In genomic region chr6:39902136-39902535, GRCh38 we compare ENCODE assay signal across 16 cellular contexts. TPM values are rescaled to one million over a fixed set of nuclear protein-coding genes. Genes with fewer than 3 reads are reported as not detected.
DNase-seq lines count a peak whose midpoint lies in the region; ATAC-seq and TF ChIP-seq lines count a peak whose summit lies in the region.
"Had no signal": no experiment of that assay in that cellular context is flagged by ENCODE, and none has a peak within 500 bp of the region (broad histone marks: within the 10 kb centered on the region; RNA-seq: fewer than 3 reads in every experiment).

No MANE protein-coding gene starts in this region.

- no peak overlapping the region for H3K27ac ChIP-seq in breast epithelium
- H3K27ac ChIP-seq: 22Rv1 had no signal

- TF ChIP-seq CTCF in Caco-2 (IDR thresholded peaks at IDR 0.05; ENCODE audit: insufficient read depth in 1 of 2, low read depth in 1 of 2, low read length in 1 of 2, severe bottlenecking in 1 of 2, unreplicated experiment in 1 of 2) (no peak), breast epithelium (IDR thresholded peaks at IDR 0.05) (no peak)

- BruUV-seq in Caco-2 (replicated peaks; lab: Mats Ljungman, UMichigan): no TSS peak

- peak overlapping the region; percentile 1 for H3K27ac Mint-ChIP-seq in Caco-2 (ENCODE audit: unreplicated experiment)
- no peak overlapping the region for H3K27ac Mint-ChIP-seq in activated T-helper 1 cell treated with anti-CD3 and anti-CD28 coated beads, Interleukin-12 subunit alpha, Interleukin-12 subunit beta, Interleukin-2, Interleukin-4 antibody, amounts not matched to agents 30 ng/mL and 10 ng/mL and 1 ng/mL, durations not matched to agents 14 hours and 24 hours and 36 hours
- H3K27ac Mint-ChIP-seq: CD14-positive monocyte; CD8-positive, alpha-beta T cell had no signal

- peaks cover 37% of the 10 kb centered on the region for H3K36me3 Mint-ChIP-seq in Caco-2 (ENCODE audit: insufficient read depth, unreplicated experiment)
- no peaks in the 10 kb centered on the region for H3K36me3 Mint-ChIP-seq in activated T-helper 1 cell treated with anti-CD3 and anti-CD28 coated beads, Interleukin-12 subunit alpha, Interleukin-12 subunit beta, Interleukin-2, Interleukin-4 antibody, amounts not matched to agents 30 ng/mL and 10 ng/mL and 1 ng/mL, durations not matched to agents 14 hours and 24 hours and 36 hours (ENCODE audit: low read depth)
- H3K36me3 Mint-ChIP-seq: CD14-positive monocyte; CD8-positive, alpha-beta T cell had no signal

- DNase-seq in activated effector memory CD4-positive, alpha-beta T cell treated with anti-CD3 and anti-CD28 coated beads, Interleukin-2, amount 50 U/mL, for 16 hours: peak; percentile 56
- DNase-seq in activated effector memory CD4-positive, alpha-beta T cell treated with Interleukin-2 at 50 U/mL for 16 hours: no peak
- DNase-seq in Caco-2: no peak
- DNase-seq in foreskin melanocyte: peak; percentile 22
- peak; percentile 30 for DNase-seq in mesenteric fat pad (ENCODE audit: low spot score)
- no peak for DNase-seq in breast epithelium (ENCODE audit: low spot score in 2 of 2)
- DNase-seq in activated T-helper 1 cell treated with anti-CD3 and anti-CD28 coated beads, Interleukin-12 subunit alpha, Interleukin-12 subunit beta, Interleukin-2, Interleukin-4 antibody, amounts not matched to agents 30 ng/mL and 10 ng/mL and 1 ng/mL, durations not matched to agents 14 hours and 24 hours and 36 hours (ENCODE audit: low spot score): no peak
- DNase-seq: CD8-positive, alpha-beta T cell; COR-L47; DND-41; GDM1; GOT3; H9 had no signal

- H3K4me3 ChIP-seq in Caco-2 (ENCODE audit: low read depth, low read length) (no peak overlapping the region), breast epithelium (no peak overlapping the region)

- H3K9me3 Mint-ChIP-seq in Caco-2 (ENCODE audit: unreplicated experiment): no peaks in the 10 kb centered on the region
- no peaks in the 10 kb centered on the region for H3K9me3 Mint-ChIP-seq in activated T-helper 1 cell treated with anti-CD3 and anti-CD28 coated beads, Interleukin-12 subunit alpha, Interleukin-12 subunit beta, Interleukin-2, Interleukin-4 antibody, amounts not matched to agents 30 ng/mL and 10 ng/mL and 1 ng/mL, durations not matched to agents 14 hours and 24 hours and 36 hours
- H3K9me3 Mint-ChIP-seq: CD8-positive, alpha-beta T cell; H9 had no signal

- H3K27me3 Mint-ChIP-seq in Caco-2 (ENCODE audit: insufficient read depth, unreplicated experiment): no peaks in the 10 kb centered on the region
- H3K27me3 Mint-ChIP-seq in activated T-helper 1 cell treated with anti-CD3 and anti-CD28 coated beads, Interleukin-12 subunit alpha, Interleukin-12 subunit beta, Interleukin-2, Interleukin-4 antibody, amounts not matched to agents 30 ng/mL and 10 ng/mL and 1 ng/mL, durations not matched to agents 14 hours and 24 hours and 36 hours (ENCODE audit: insufficient read depth): peaks cover 1% of the 10 kb centered on the region

- POLR2A ChIA-PET in Caco-2 (lab: Charles Lee): no interaction called here

- H3K4me1 ChIP-seq in Caco-2 (no peaks in the 10 kb centered on the region), breast epithelium (no peaks in the 10 kb centered on the region)

- H3K27me3 ChIP-seq in Caco-2 (replicated peaks; ENCODE audit: control insufficient read depth, insufficient read depth, low read length) (no peaks in the 10 kb centered on the region), breast epithelium (no peaks in the 10 kb centered on the region)

- CTCF ChIA-PET in Caco-2 (lab: Charles Lee): no interaction called here

- ATAC-seq in HG03039 (IDR thresholded peaks at IDR 0.05; ENCODE audit: unreplicated experiment): no peak
- ATAC-seq: CD8-positive, alpha-beta T cell had no signal

- H3K4me1 Mint-ChIP-seq in Caco-2 (ENCODE audit: low read depth, unreplicated experiment): no peaks in the 10 kb centered on the region
- no peaks in the 10 kb centered on the region for H3K4me1 Mint-ChIP-seq in activated T-helper 1 cell treated with anti-CD3 and anti-CD28 coated beads, Interleukin-12 subunit alpha, Interleukin-12 subunit beta, Interleukin-2, Interleukin-4 antibody, amounts not matched to agents 30 ng/mL and 10 ng/mL and 1 ng/mL, durations not matched to agents 14 hours and 24 hours and 36 hours (ENCODE audit: low read depth)
- H3K4me1 Mint-ChIP-seq: CD14-positive monocyte had no signal

- no peak for TF ChIP-seq POLR2A in breast epithelium (IDR thresholded peaks at IDR 0.05)

- H3K9me3 ChIP-seq in Caco-2: no peaks in the 10 kb centered on the region
- no peaks in the 10 kb centered on the region for H3K9me3 ChIP-seq in breast epithelium

- no peak overlapping the region for H3K4me3 Mint-ChIP-seq in Caco-2 (ENCODE audit: unreplicated experiment)
- no peak overlapping the region for H3K4me3 Mint-ChIP-seq in activated T-helper 1 cell treated with anti-CD3 and anti-CD28 coated beads, Interleukin-12 subunit alpha, Interleukin-12 subunit beta, Interleukin-2, Interleukin-4 antibody, amounts not matched to agents 30 ng/mL and 10 ng/mL and 1 ng/mL, durations not matched to agents 14 hours and 24 hours and 36 hours
- H3K4me3 Mint-ChIP-seq: CD14-positive monocyte; CD8-positive, alpha-beta T cell; H9 had no signal

- intact Hi-C loops in Caco-2 (cut with micrococcal nuclease; ENCODE audit: unreplicated experiment): no loop called here
- intact Hi-C loops in breast epithelium (cut with DNase I; ENCODE audit: low total_unique reads): no loop called here
- intact Hi-C loops in activated T-helper 1 cell treated with anti-CD3 and anti-CD28 coated beads, Interleukin-12 subunit alpha, Interleukin-12 subunit beta, Interleukin-2, Interleukin-4 antibody, amounts not matched to agents 30 ng/mL and 10 ng/mL and 1 ng/mL, durations not matched to agents 14 hours and 24 hours and 36 hours (cut with micrococcal nuclease): no loop called here

- peaks cover 1% of the 10 kb centered on the region; the same call in 1 of the 2 replicates for H3K36me3 ChIP-seq in Caco-2 (ENCODE audit: control insufficient read depth, insufficient read depth, low read length)
- H3K36me3 ChIP-seq in breast epithelium: no peaks in the 10 kb centered on the region

RNA-seq across cellular contexts. Expression of gene MOCS1, which starts 32.1 kb away (rescaled TPM):
- total RNA-seq in Caco-2 (2022) (43.4 and 44.7 TPM in 2 replicates), mesenteric fat pad (70.0 TPM), breast epithelium (10 to 100 TPM; 23.6 to 78.9 (median 25.3) TPM)
- total RNA-seq in activated T-helper 1 cell treated with anti-CD3 and anti-CD28 coated beads, Interleukin-12 subunit alpha, Interleukin-12 subunit beta, Interleukin-2, Interleukin-4 antibody, amounts not matched to agents 30 ng/mL and 10 ng/mL and 1 ng/mL, durations not matched to agents 14 hours and 24 hours and 36 hours: 0.31 and 1.2 TPM in 2 replicates

Comparison
In these comparisons a context has a peak if more than half of its experiments do, and no peak if none do; other contexts are left out.
1. DNase-seq: peak in activated effector memory CD4-positive, alpha-beta T cell treated with anti-CD3 and anti-CD28 coated beads, Interleukin-2, amount 50 U/mL, for 16 hours (single experiment), foreskin melanocyte (single experiment) and mesenteric fat pad (single experiment); none in activated effector memory CD4-positive, alpha-beta T cell treated with Interleukin-2 at 50 U/mL for 16 hours (single experiment), Caco-2 (0 of 2), breast epithelium (0 of 2) and activated T-helper 1 cell treated with anti-CD3 and anti-CD28 coated beads, Interleukin-12 subunit alpha, Interleukin-12 subunit beta, Interleukin-2, Interleukin-4 antibody, amounts not matched to agents 30 ng/mL and 10 ng/mL and 1 ng/mL, durations not matched to agents 14 hours and 24 hours and 36 hours (single experiment).
2. RNA of gene MOCS1, which starts 32.1 kb away (total RNA-seq): 70.0 TPM in mesenteric fat pad (single experiment), 43.4 to 44.7 TPM in Caco-2 and 23.6 to 78.9 TPM in breast epithelium; 0.31 to 1.2 TPM in activated T-helper 1 cell treated with anti-CD3 and anti-CD28 coated beads, Interleukin-12 subunit alpha, Interleukin-12 subunit beta, Interleukin-2, Interleukin-4 antibody, amounts not matched to agents 30 ng/mL and 10 ng/mL and 1 ng/mL, durations not matched to agents 14 hours and 24 hours and 36 hours; every median in the first group is over 10 times any median in the second.